ENCODE assay signal across 17 cellular contexts in the genomic region with DNA sequence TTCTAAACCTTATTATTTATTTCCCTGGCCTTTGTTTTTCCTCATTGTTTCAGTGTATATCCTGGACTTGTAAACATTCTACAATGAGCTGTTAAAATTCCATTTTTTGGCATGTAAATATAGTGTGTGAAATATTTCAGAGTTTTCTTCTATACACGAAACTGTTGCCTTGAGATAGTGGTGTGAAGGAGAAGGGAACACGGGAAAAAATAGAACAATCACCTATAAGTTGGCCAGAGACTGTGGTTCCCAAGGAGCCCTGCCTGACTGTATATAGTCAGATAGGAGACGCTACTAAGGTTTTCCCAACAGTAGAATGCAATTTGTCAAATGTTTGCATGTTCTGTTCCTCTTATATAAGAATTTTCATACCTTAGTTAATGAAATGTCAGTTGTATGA.
"Had no signal": no experiment of that assay in that cellular context is flagged by ENCODE, and none has a peak within 500 bp of the region (broad histone marks: within the 10 kb centered on the region; RNA-seq: fewer than 3 reads in every experiment).

No MANE protein-coding gene starts in this region.

- H3K4me3 ChIP-seq: suprapubic skin, upper lobe of left lung had no signal

- H3K9me3 ChIP-seq: neutrophil, suprapubic skin, upper lobe of left lung had no signal

- H3K27ac ChIP-seq: neutrophil, suprapubic skin, upper lobe of left lung had no signal

- ATAC-seq: activated CD4-positive, CD25-positive, alpha-beta regulatory T cell treated with anti-CD3 and anti-CD28 coated beads, Interleukin-2, amount 50 U/mL, for 24 hours; effector memory CD8-positive, alpha-beta T cell; sciatic nerve; stimulated activated naive CD8-positive, alpha-beta T cell treated with anti-CD3 and anti-CD28 coated beads, Interleukin-15, Interleukin-2, amounts not matched to agents 100 U/mL and 50 U/mL, for 24 hours; T-helper 17 cell had no signal

- H3K36me3 ChIP-seq: neutrophil, suprapubic skin, upper lobe of left lung had no signal

- DNase-seq: activated naive CD4-positive, alpha-beta T cell treated with anti-CD3 and anti-CD28 coated beads, Interleukin-2, amount 10 ng/mL, durations not matched to agents 7 days and 5 days; effector memory CD8-positive, alpha-beta T cell; erythroblast; hippocampal formation; immature natural killer cell; midbrain; naive B cell; stimulated activated CD4-positive, alpha-beta T cell treated with anti-CD3 and anti-CD28 coated beads, Interleukin-4, amount 100 ng/mL, for 1 hour; stimulated activated CD8-positive, alpha-beta memory T cell treated with anti-CD3 and anti-CD28 coated beads, Interleukin-4, amount 100 ng/mL, for 48 hours; stimulated activated naive CD8-positive, alpha-beta T cell treated with anti-CD3 and anti-CD28 coated beads, Interleukin-15, Interleukin-2, amounts not matched to agents 100 U/mL and 50 U/mL, for 24 hours; T-helper 17 cell; upper lobe of left lung had no signal

- FAIRE-seq: TTC549 had no signal

- H3K27me3 ChIP-seq: neutrophil, suprapubic skin, upper lobe of left lung had no signal

- H3K4me1 ChIP-seq: upper lobe of left lung had no signal
